In the genomic region with DNA sequence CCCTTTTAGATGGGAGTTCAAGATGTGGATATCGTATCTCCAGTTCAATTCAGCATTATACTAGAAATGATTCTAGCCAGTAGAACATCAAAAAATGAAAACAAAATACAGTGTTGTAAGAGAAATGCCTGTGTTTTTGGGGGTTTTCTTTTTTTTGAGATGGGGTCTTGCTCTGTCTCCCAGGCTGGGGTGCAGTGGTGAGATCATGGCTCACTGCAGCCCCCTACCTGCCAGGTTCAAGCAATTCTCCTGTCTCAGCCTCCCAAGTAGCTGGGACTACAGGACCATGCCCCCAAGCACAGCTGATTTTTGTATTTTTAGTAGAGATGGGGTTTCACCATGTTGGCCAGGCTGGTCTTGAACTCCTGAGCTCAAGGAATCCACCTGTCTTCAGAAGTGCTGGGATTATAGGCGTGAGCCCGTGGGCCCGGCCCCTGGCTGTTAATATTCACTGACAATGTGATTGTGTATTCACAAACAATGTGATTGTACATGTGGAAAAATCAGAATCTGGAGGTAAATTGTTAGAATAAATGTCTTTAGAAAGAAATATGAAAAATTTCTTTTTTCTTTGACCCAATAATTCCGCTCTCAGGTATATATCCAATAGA, we compare ENCODE assay signal across 10 cellular contexts. TPM values are rescaled to one million over a fixed set of nuclear protein-coding genes. Genes with fewer than 3 reads are reported as not detected.
DNase-seq lines count a peak whose midpoint lies in the region; ATAC-seq and TF ChIP-seq lines count a peak whose summit lies in the region.
"Had no signal": no experiment of that assay in that cellular context is flagged by ENCODE, and none has a peak within 500 bp of the region (broad histone marks: within the 10 kb centered on the region; RNA-seq: fewer than 3 reads in every experiment).

No MANE protein-coding gene starts in this region.

- no peak overlapping the region for H3K4me3 ChIP-seq in MM.1S (ENCODE audit: low read length)

- no peaks in the 10 kb centered on the region for H3K9me3 Mint-ChIP-seq in activated CD8-positive, alpha-beta memory T cell treated with anti-CD3 and anti-CD28 coated beads, Interleukin-2, amount 10 ng/mL, durations not matched to agents 7 days and 5 days (ENCODE audit: low read depth)
- H3K9me3 Mint-ChIP-seq in osteocyte (ENCODE audit: unreplicated experiment) = no peaks in the 10 kb centered on the region

- H3K36me3 Mint-ChIP-seq in activated CD8-positive, alpha-beta memory T cell treated with anti-CD3 and anti-CD28 coated beads, Interleukin-2, amount 10 ng/mL, durations not matched to agents 7 days and 5 days = peaks cover 4% of the 10 kb centered on the region
- peaks cover 4% of the 10 kb centered on the region for H3K36me3 Mint-ChIP-seq in osteocyte (ENCODE audit: unreplicated experiment)

- H3K79me2 ChIP-seq in MM.1S (ENCODE audit: low read length) = peaks cover 78% of the 10 kb centered on the region

- no peaks in the 10 kb centered on the region for H3K9me3 ChIP-seq in MM.1S (replicated peaks; ENCODE audit: insufficient read depth, low read length)

- no peak overlapping the region for H3K4me3 Mint-ChIP-seq in activated CD8-positive, alpha-beta memory T cell treated with anti-CD3 and anti-CD28 coated beads, Interleukin-2, amount 10 ng/mL, durations not matched to agents 7 days and 5 days
- H3K4me3 Mint-ChIP-seq in osteocyte (ENCODE audit: unreplicated experiment) = no peak overlapping the region

- peak; percentile 47 for ATAC-seq in activated CD8-positive, alpha-beta memory T cell treated with anti-CD3 and anti-CD28 coated beads, Interleukin-2, amount 10 ng/mL, durations not matched to agents 7 days and 5 days
- ATAC-seq in HG02623 (IDR thresholded peaks at IDR 0.05; ENCODE audit: unreplicated experiment) = no peak
- ATAC-seq in GM18909 (IDR thresholded peaks at IDR 0.05; ENCODE audit: poor library complexity, unreplicated experiment) = no peak
- ATAC-seq: activated CD4-positive, CD25-positive, alpha-beta regulatory T cell treated with anti-CD3 and anti-CD28 coated beads, Interleukin-2, amount 50 U/mL, for 24 hours had no signal

- CTCF ChIA-PET in activated CD8-positive, alpha-beta memory T cell treated with anti-CD3 and anti-CD28 coated beads, Interleukin-2, amount 10 ng/mL, durations not matched to agents 7 days and 5 days (lab: Charles Lee) = interaction anchor here (1.0 to 2.3 kb wide), 6 partner anchors 11 to 220 kb away, joined by 3 to 14 read pairs (median 4); no protein-coding TSS in a partner anchor

- no peaks in the 10 kb centered on the region for H3F3A ChIP-seq in MM.1S (ENCODE audit: insufficient read depth, low read length)

- H3K9me2 ChIP-seq in MM.1S (replicated peaks; ENCODE audit: insufficient read depth, low read length) = no peaks in the 10 kb centered on the region

- H3K27me3 ChIP-seq in MM.1S (replicated peaks; ENCODE audit: insufficient read depth, low read length) = no peaks in the 10 kb centered on the region

- no peaks in the 10 kb centered on the region for H3K27me3 Mint-ChIP-seq in activated CD8-positive, alpha-beta memory T cell treated with anti-CD3 and anti-CD28 coated beads, Interleukin-2, amount 10 ng/mL, durations not matched to agents 7 days and 5 days
- no peaks in the 10 kb centered on the region for H3K27me3 Mint-ChIP-seq in osteocyte (ENCODE audit: unreplicated experiment)

- no peak overlapping the region for H3K4me2 ChIP-seq in MM.1S (ENCODE audit: low read depth, low read length)

- H3K4me1 Mint-ChIP-seq in activated CD8-positive, alpha-beta memory T cell treated with anti-CD3 and anti-CD28 coated beads, Interleukin-2, amount 10 ng/mL, durations not matched to agents 7 days and 5 days = peaks cover 26% of the 10 kb centered on the region
- H3K4me1 Mint-ChIP-seq in osteocyte (ENCODE audit: unreplicated experiment) = peaks cover 10% of the 10 kb centered on the region

- DNase-seq in activated CD8-positive, alpha-beta memory T cell treated with anti-CD3 and anti-CD28 coated beads, Interleukin-2, amount 10 ng/mL, durations not matched to agents 7 days and 5 days = no peak
- DNase-seq in activated CD8-positive, alpha-beta memory T cell treated with anti-CD3 and anti-CD28 coated beads for 24 hours = no peak
- DNase-seq in MM.1S = no peak
- DNase-seq in cerebellar cortex (ENCODE audit: low spot score) = peak; percentile 10
- DNase-seq in osteocyte (ENCODE audit: extremely low spot score, unreplicated experiment) = no peak
- DNase-seq in occipital lobe (lab: John Stamatoyannopoulos, UW) = no peak
- DNase-seq: NCI-H1092 had no signal

- H2AFZ ChIP-seq in MM.1S (ENCODE audit: low read length) = no peak overlapping the region

- TF ChIP-seq CTCF in MM.1S (IDR thresholded peaks at IDR 0.05; ENCODE audit: low read length) = peak; percentile 43
- peak; percentile 40 for TF ChIP-seq CTCF in osteocyte (IDR thresholded peaks at IDR 0.05)

- H3K9ac ChIP-seq in MM.1S (ENCODE audit: low read length) = no peak overlapping the region

- no peaks in the 10 kb centered on the region for H3K36me3 ChIP-seq in MM.1S (replicated peaks; ENCODE audit: insufficient read depth, low read length)

- no peaks in the 10 kb centered on the region for H3K4me1 ChIP-seq in MM.1S (ENCODE audit: low read length)

- H3K27ac ChIP-seq in MM.1S (ENCODE audit: low read length) = no peak overlapping the region

- H3K27ac Mint-ChIP-seq in activated CD8-positive, alpha-beta memory T cell treated with anti-CD3 and anti-CD28 coated beads, Interleukin-2, amount 10 ng/mL, durations not matched to agents 7 days and 5 days = no peak overlapping the region
- H3K27ac Mint-ChIP-seq in osteocyte (ENCODE audit: unreplicated experiment) = no peak overlapping the region

- peaks cover 4% of the 10 kb centered on the region; the same call in 1 of the 2 replicates for H4K20me1 ChIP-seq in MM.1S (ENCODE audit: insufficient read depth, low read length)

RNA-seq across cellular contexts. Expression of a gene that starts 59.0 kb away (rescaled TPM):
- 100 to 1,000 TPM; 134 to 143 TPM for total RNA-seq in activated CD8-positive, alpha-beta memory T cell treated with anti-CD3 and anti-CD28 coated beads, Interleukin-2, amount 10 ng/mL, durations not matched to agents 7 days and 5 days
- total RNA-seq in osteocyte (166 and 172 TPM in 2 replicates), occipital lobe (42.7 TPM)
